Comparison of ENCODE assay signal across 33 cellular contexts in genomic region chr4:87868482-87868881, GRCh38. TPM values are rescaled to one million over a fixed set of nuclear protein-coding genes. Genes with fewer than 3 reads are reported as not detected.
"Had no signal": no experiment of that assay in that cellular context is flagged by ENCODE, and none has a peak within 500 bp of the region (broad histone marks: within the 10 kb centered on the region; RNA-seq: fewer than 3 reads in every experiment).

No MANE protein-coding gene starts in this region.

- H2AFZ ChIP-seq: neural progenitor cell had no signal

- H3K36me3 ChIP-seq: colonic mucosa, esophagus squamous epithelium, heart right ventricle, neural progenitor cell, prostate gland, right atrium auricular region, suprapubic skin, transverse colon, vagina had no signal

- H3K4me3 Mint-ChIP-seq: dendritic cell treated with granulocyte-macrophage colony-stimulating factor and Interleukin-4, amounts not matched to agents 40 ng/mL and 50 ng/mL, for 4 days; memory B cell; mesothelial cell of epicardium; naive thymus-derived CD4-positive, alpha-beta T cell; nephron; neural progenitor cell; stimulated activated naive CD8-positive, alpha-beta T cell treated with anti-CD3 and anti-CD28 coated beads, Interleukin-15, amount 100 ng/mL, for 72 hours had no signal

- H3K4me2 ChIP-seq: neural progenitor cell, smooth muscle cell had no signal

- H3K27ac ChIP-seq: colonic mucosa, esophagus squamous epithelium, heart right ventricle, neural progenitor cell, prostate gland, right atrium auricular region, suprapubic skin, transverse colon, vagina had no signal

- ATAC-seq: heart right ventricle; left lobe of liver; naive thymus-derived CD4-positive, alpha-beta T cell; sciatic nerve; stimulated activated naive CD8-positive, alpha-beta T cell treated with anti-CD3 and anti-CD28 coated beads, Interleukin-15, amount 100 ng/mL, for 72 hours had no signal

- FAIRE-seq: keratinocyte had no signal

- H3K9me3 Mint-ChIP-seq: dendritic cell treated with granulocyte-macrophage colony-stimulating factor and Interleukin-4, amounts not matched to agents 40 ng/mL and 50 ng/mL, for 4 days; memory B cell; naive thymus-derived CD4-positive, alpha-beta T cell; nephron; stimulated activated naive CD8-positive, alpha-beta T cell treated with anti-CD3 and anti-CD28 coated beads, Interleukin-15, amount 100 ng/mL, for 72 hours had no signal

- H3K36me3 Mint-ChIP-seq: memory B cell; mesothelial cell of epicardium; naive thymus-derived CD4-positive, alpha-beta T cell; neural progenitor cell had no signal

- H3K4me1 Mint-ChIP-seq: memory B cell; stimulated activated naive CD8-positive, alpha-beta T cell treated with anti-CD3 and anti-CD28 coated beads, Interleukin-15, amount 100 ng/mL, for 72 hours had no signal

- H3K4me3 ChIP-seq: colonic mucosa, esophagus squamous epithelium, heart right ventricle, lung, neural progenitor cell, prostate gland, right atrium auricular region, smooth muscle cell, suprapubic skin, transverse colon, vagina had no signal

- H3K27ac Mint-ChIP-seq: dendritic cell treated with granulocyte-macrophage colony-stimulating factor and Interleukin-4, amounts not matched to agents 40 ng/mL and 50 ng/mL, for 4 days; memory B cell; mesothelial cell of epicardium; naive thymus-derived CD4-positive, alpha-beta T cell; nephron; neural progenitor cell; stimulated activated naive CD8-positive, alpha-beta T cell treated with anti-CD3 and anti-CD28 coated beads, Interleukin-15, amount 100 ng/mL, for 72 hours had no signal

- H3K27me3 Mint-ChIP-seq: dendritic cell treated with granulocyte-macrophage colony-stimulating factor and Interleukin-4, amounts not matched to agents 40 ng/mL and 50 ng/mL, for 4 days had no signal

- H3K27me3 ChIP-seq: colonic mucosa, esophagus squamous epithelium, heart right ventricle, neural progenitor cell, right atrium auricular region, suprapubic skin, transverse colon, vagina had no signal

- H3K4me1 ChIP-seq: colonic mucosa, esophagus squamous epithelium, prostate gland, suprapubic skin, vagina had no signal

- H3K9ac ChIP-seq: neural progenitor cell had no signal

- H3K9me3 ChIP-seq: colonic mucosa, esophagus squamous epithelium, heart right ventricle, prostate gland, right atrium auricular region, suprapubic skin, transverse colon, vagina had no signal

- DNase-seq: colonic mucosa; effector CD8-positive, alpha-beta T cell; erythroblast; esophagus squamous epithelium; foreskin melanocyte; glutamatergic neuron; heart right ventricle; naive thymus-derived CD4-positive, alpha-beta T cell; stimulated activated CD4-positive, alpha-beta T cell treated with anti-CD3 and anti-CD28 coated beads, Interleukin-12 subunit alpha, Interleukin-12 subunit beta, amount 100 ng/mL, for 4 hours; stimulated activated CD4-positive, alpha-beta T cell treated with anti-CD3 and anti-CD28 coated beads, Interleukin-1b, Interleukin-23, amount 100 ng/mL, for 48 hours; stimulated activated CD4-positive, alpha-beta T cell treated with anti-CD3 and anti-CD28 coated beads, Interleukin-4, amount 100 ng/mL, for 1 hour; stimulated activated CD8-positive, alpha-beta memory T cell treated with anti-CD3 and anti-CD28 coated beads, Interleukin-4, amount 100 ng/mL, for 48 hours; stimulated activated naive CD4-positive, alpha-beta T cell; stimulated activated naive CD8-positive, alpha-beta T cell treated with anti-CD3 and anti-CD28 coated beads, Interleukin-15, amount 100 ng/mL, for 72 hours; transverse colon had no signal

RNA-seq across cellular contexts. Expression of gene MEPE, which starts 35.7 kb away (rescaled TPM):
- total RNA-seq: colonic mucosa; esophagus squamous epithelium; heart right ventricle; left lobe of liver; liver; lung; mesothelial cell of epicardium; mucosa of gallbladder; naive thymus-derived CD4-positive, alpha-beta T cell; osteoblast; prostate gland; right atrium auricular region; sciatic nerve; smooth muscle cell; suprapubic skin; transverse colon; ureter; vagina had no signal
- polyA plus RNA-seq: heart right ventricle; keratinocyte; naive thymus-derived CD4-positive, alpha-beta T cell; smooth muscle cell had no signal
